ENCODE assay signal across 9 cellular contexts in the genomic region with DNA sequence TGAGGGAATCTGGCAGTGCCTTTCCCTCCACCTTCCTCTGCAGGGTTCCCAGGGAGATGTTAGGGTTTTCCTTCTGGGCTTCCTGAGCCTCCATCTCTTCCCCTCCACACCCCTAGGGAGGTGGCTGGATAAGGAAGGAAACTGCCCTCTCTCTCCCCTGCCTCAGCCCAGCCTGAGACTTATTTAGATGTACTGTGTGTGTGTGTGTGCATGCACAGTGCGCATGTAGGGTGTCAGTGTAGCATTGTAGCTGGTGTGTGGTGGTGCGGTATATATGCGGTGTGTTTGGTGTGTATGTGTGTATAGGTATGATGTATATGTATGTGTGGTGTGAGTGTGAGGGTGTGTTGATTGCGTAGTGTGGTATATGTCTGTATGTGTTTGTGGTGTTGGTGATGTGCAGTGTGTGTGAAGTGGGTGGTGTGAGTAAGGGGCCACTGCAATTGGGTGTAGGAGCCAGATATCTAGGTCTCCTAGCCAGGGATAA. TPM values are rescaled to one million over a fixed set of nuclear protein-coding genes. Genes with fewer than 3 reads are reported as not detected.
DNase-seq lines count a peak whose midpoint lies in the region; ATAC-seq and TF ChIP-seq lines count a peak whose summit lies in the region.
"Had no signal": no experiment of that assay in that cellular context is flagged by ENCODE, and none has a peak within 500 bp of the region (broad histone marks: within the 10 kb centered on the region; RNA-seq: fewer than 3 reads in every experiment).

No MANE protein-coding gene starts in this region.

- CTCF ChIA-PET in PC-9 (lab: Charles Lee), result interaction anchor here (0.5 kb wide), 1 partner anchor 57 kb away, joined by 12 read pairs; no protein-coding TSS in a partner anchor

- H3F3A ChIP-seq in PC-9 (ENCODE audit: insufficient read depth, low read depth), result no peaks in the 10 kb centered on the region

- no peak overlapping the region for H3K4me3 Mint-ChIP-seq in stimulated activated memory B cell treated with anti-CD40 and anti-IgM and Interleukin-4, amounts not matched to agents 10 μg/mL and 1 μg/mL and 100 μg/mL, for 72 hours

- H3K4me1 Mint-ChIP-seq in stimulated activated memory B cell treated with anti-CD40 and anti-IgM and Interleukin-4, amounts not matched to agents 10 μg/mL and 1 μg/mL and 100 μg/mL, for 72 hours, result peaks cover 23% of the 10 kb centered on the region

- H3K27ac ChIP-seq in SJCRH30, result no peak overlapping the region
- H3K27ac ChIP-seq in iPS-20b (ENCODE audit: low read length), result no peak overlapping the region
- H3K27ac ChIP-seq in skeletal muscle tissue (ENCODE audit: low read depth, low read length), result no peak overlapping the region
- H3K27ac ChIP-seq in Karpas-422 (ENCODE audit: low read length), result no peak overlapping the region
- no peak overlapping the region for H3K27ac ChIP-seq in PC-9
- H3K27ac ChIP-seq: body of pancreas had no signal

- ATAC-seq in stimulated activated memory B cell treated with anti-CD40 and anti-IgM and Interleukin-4, amounts not matched to agents 10 μg/mL and 1 μg/mL and 100 μg/mL, for 72 hours, result no peak

- DNase-seq in SJCRH30 (no peak), Karpas-422 (no peak), PC-9 (no peak)
- DNase-seq: SHP77 treated with DMSO at 0.1 percent for 48 hours had no signal

- H3K27me3 Mint-ChIP-seq in stimulated activated memory B cell treated with anti-CD40 and anti-IgM and Interleukin-4, amounts not matched to agents 10 μg/mL and 1 μg/mL and 100 μg/mL, for 72 hours, result peaks cover 82% of the 10 kb centered on the region

- H3K36me3 Mint-ChIP-seq in stimulated activated memory B cell treated with anti-CD40 and anti-IgM and Interleukin-4, amounts not matched to agents 10 μg/mL and 1 μg/mL and 100 μg/mL, for 72 hours, result no peaks in the 10 kb centered on the region

- H2AFZ ChIP-seq in Karpas-422 (ENCODE audit: low read length) (no peak overlapping the region), PC-9 (no peak overlapping the region)

- H3K36me3 ChIP-seq in ES-I3 (ENCODE audit: insufficient read depth, low read length), result no peaks in the 10 kb centered on the region
- H3K36me3 ChIP-seq in SJCRH30, result no peaks in the 10 kb centered on the region
- H3K36me3 ChIP-seq in iPS-20b (ENCODE audit: insufficient read depth, low read depth, low read length), result no peaks in the 10 kb centered on the region
- H3K36me3 ChIP-seq in skeletal muscle tissue (ENCODE audit: control insufficient read depth in 3 of 3, insufficient read depth in 3 of 3, low read length in 3 of 3), result no peaks in the 10 kb centered on the region
- no peaks in the 10 kb centered on the region for H3K36me3 ChIP-seq in Karpas-422 (ENCODE audit: insufficient read depth, low read length)
- H3K36me3 ChIP-seq in PC-9 (ENCODE audit: low read depth), result no peaks in the 10 kb centered on the region

- no peaks in the 10 kb centered on the region for H3K9me2 ChIP-seq in Karpas-422 (replicated peaks; ENCODE audit: insufficient read depth, low read length)
- no peaks in the 10 kb centered on the region for H3K9me2 ChIP-seq in PC-9 (ENCODE audit: insufficient read depth)

- H3K27me3 ChIP-seq in SJCRH30 (no peaks in the 10 kb centered on the region), iPS-20b (ENCODE audit: insufficient read depth, low read length) (peaks cover 67% of the 10 kb centered on the region), skeletal muscle tissue (ENCODE audit: control insufficient read depth in 3 of 3, insufficient read depth in 3 of 3, low read length in 3 of 3) (peaks cover 30 to 72% (median 42%) of the 10 kb centered on the region in 3 donors), Karpas-422 (ENCODE audit: low read length) (no peaks in the 10 kb centered on the region), PC-9 (ENCODE audit: insufficient read depth, low read depth) (peaks cover 98% of the 10 kb centered on the region)

- H3K9ac ChIP-seq in ES-I3 (ENCODE audit: low read depth, low read length) (peak overlapping the region; percentile 76; the same call in 1 of the 2 replicates), iPS-20b (ENCODE audit: low read depth, low read length) (no peak overlapping the region; the same call in 1 of the 2 replicates), skeletal muscle tissue (ENCODE audit: low read depth in 1 of 3, low read length in 3 of 3) (no peak overlapping the region), Karpas-422 (ENCODE audit: low read length) (no peak overlapping the region)

- peaks cover 29% of the 10 kb centered on the region for H3K4me1 ChIP-seq in ES-I3 (ENCODE audit: insufficient read depth, low read length)
- peaks cover 30% of the 10 kb centered on the region for H3K4me1 ChIP-seq in SJCRH30
- peaks cover 23% of the 10 kb centered on the region; the same call in 1 of the 2 replicates for H3K4me1 ChIP-seq in iPS-20b (ENCODE audit: insufficient read depth, low read length)
- H3K4me1 ChIP-seq in skeletal muscle tissue (ENCODE audit: control insufficient read depth in 3 of 3, insufficient read depth in 3 of 3, low read length in 3 of 3), result peaks cover 35 to 49% (median 39%) of the 10 kb centered on the region in 3 donors
- no peaks in the 10 kb centered on the region for H3K4me1 ChIP-seq in Karpas-422 (ENCODE audit: low read length)
- H3K4me1 ChIP-seq in PC-9 (replicated peaks; ENCODE audit: insufficient read depth), result no peaks in the 10 kb centered on the region

- H3K9me3 ChIP-seq in ES-I3 (ENCODE audit: control insufficient read depth, insufficient read depth, low read length) (no peaks in the 10 kb centered on the region), SJCRH30 (replicated peaks) (no peaks in the 10 kb centered on the region), iPS-20b (ENCODE audit: insufficient read depth, low read depth, low read length) (no peaks in the 10 kb centered on the region), skeletal muscle tissue (ENCODE audit: control insufficient read depth in 3 of 3, low read length in 3 of 3) (no peaks in the 10 kb centered on the region), Karpas-422 (ENCODE audit: low read length) (no peaks in the 10 kb centered on the region), PC-9 (ENCODE audit: insufficient read depth, low read depth) (no peaks in the 10 kb centered on the region)
- H3K9me3 ChIP-seq: body of pancreas had no signal

- H3K9me3 Mint-ChIP-seq in stimulated activated memory B cell treated with anti-CD40 and anti-IgM and Interleukin-4, amounts not matched to agents 10 μg/mL and 1 μg/mL and 100 μg/mL, for 72 hours, result no peaks in the 10 kb centered on the region

- H3K4me2 ChIP-seq in Karpas-422 (ENCODE audit: low read depth, low read length, poor library complexity, severe bottlenecking) (no peak overlapping the region), PC-9 (no peak overlapping the region)

- H3K4me3 ChIP-seq in SJCRH30 (peak overlapping the region; percentile 89), iPS-20b (ENCODE audit: low read length) (peak overlapping the region; percentile 95), skeletal muscle tissue (ENCODE audit: low read length in 3 of 3) (peak overlapping the region in 2 of 3 donors; percentile 72), Karpas-422 (ENCODE audit: low read length) (no peak overlapping the region), PC-9 (no peak overlapping the region)
- H3K4me3 ChIP-seq: body of pancreas had no signal

- POLR2A ChIA-PET in PC-9 (lab: Charles Lee; ENCODE audit: unreplicated experiment), result no interaction called here

- no peak overlapping the region for H3K27ac Mint-ChIP-seq in stimulated activated memory B cell treated with anti-CD40 and anti-IgM and Interleukin-4, amounts not matched to agents 10 μg/mL and 1 μg/mL and 100 μg/mL, for 72 hours

- BruUV-seq in PC-9 (replicated peaks; lab: Mats Ljungman, UMichigan), result no TSS peak

- intact Hi-C loops in PC-9 (cut with micrococcal nuclease; ENCODE audit: unreplicated experiment), result no loop called here

- TF ChIP-seq CTCF in PC-9 (conservative IDR thresholded peaks at IDR 0.05), result no peak

- H3K79me2 ChIP-seq in Karpas-422 (ENCODE audit: low read length), result no peaks in the 10 kb centered on the region
- no peaks in the 10 kb centered on the region for H3K79me2 ChIP-seq in PC-9 (ENCODE audit: low read depth)

- H4K20me1 ChIP-seq in Karpas-422 (ENCODE audit: insufficient read depth, low read depth, low read length), result no peaks in the 10 kb centered on the region
- no peaks in the 10 kb centered on the region for H4K20me1 ChIP-seq in PC-9 (ENCODE audit: insufficient read depth)

RNA-seq across cellular contexts. Expression of a gene that starts 1.5 kb away (rescaled TPM):
- total RNA-seq in SJCRH30 (2014; rRNA removed; shearing (Covaris generic)), result 86.9 and 90.1 TPM in 2 replicates
- total RNA-seq in skeletal muscle tissue (23.5 TPM), PC-9 (2021) (0.20 and 0.48 TPM in 2 replicates)
- total RNA-seq in Karpas-422 (2014; rRNA removed; shearing (Covaris generic); ENCODE audit: low replicate concordance), result not detected in 2 replicates

RNA-seq across cellular contexts. Expression of a gene that starts 50.4 kb away (rescaled TPM):
- total RNA-seq in SJCRH30 (2014; rRNA removed; shearing (Covaris generic)), result 0.14 and 0.15 TPM in 2 replicates
- 1.0 TPM for total RNA-seq in skeletal muscle tissue
- total RNA-seq in Karpas-422 (2014; rRNA removed; shearing (Covaris generic); ENCODE audit: low replicate concordance), result 1.4 and 3.1 TPM in 2 replicates
- total RNA-seq in PC-9 (2021), result not detected in 2 replicates

RNA-seq across cellular contexts. Expression of a gene that starts 54.2 kb away (rescaled TPM):
- total RNA-seq in SJCRH30 (2014; rRNA removed; shearing (Covaris generic)), result not detected in 2 replicates
- total RNA-seq in skeletal muscle tissue (not detected), PC-9 (2021) (18.5 and 21.7 TPM in 2 replicates)
- 0.69 and 1.1 TPM in 2 replicates for total RNA-seq in Karpas-422 (2014; rRNA removed; shearing (Covaris generic); ENCODE audit: low replicate concordance)

Comparison
In these comparisons a context has a peak if more than half of its experiments do, and no peak if none do; other contexts are left out.
1. H3K4me3 ChIP-seq: peak in SJCRH30 (single experiment), iPS-20b (single experiment) and skeletal muscle tissue (2 of 3); none in Karpas-422 (single experiment) and PC-9 (single experiment).
2. RNA of a gene that starts 1.5 kb away (total RNA-seq): 86.9 to 90.1 TPM in SJCRH30 and 23.5 TPM in skeletal muscle tissue (single experiment); 0.20 to 0.48 TPM in PC-9 and not detected in Karpas-422; every median in the first group is over 10 times any median in the second.